In genomic region chr20:15491564-15491963, GRCh38 we compare ENCODE assay signal across 1 cellular context.
TF ChIP-seq lines count a peak whose summit lies in the region.

No MANE protein-coding gene starts in this region.

TF ChIP-seq in H1, 55 proteins besides CTCF, POLR2A, EP300 and RAD21:
- TF ChIP-seq NRF1 (IDR thresholded peaks at IDR 0.05; ENCODE audit: low read depth, low read length) (no peak), TBP (IDR thresholded peaks at IDR 0.05; ENCODE audit: low read depth, low read length) (no peak), E2F6 (IDR thresholded peaks at IDR 0.05) (no peak), SP2 (IDR thresholded peaks at IDR 0.05; ENCODE audit: low read length) (no peak), ATF3 (IDR thresholded peaks at IDR 0.05; ENCODE audit: insufficient read depth, low read depth, low read length) (no peak), TCF12 (IDR thresholded peaks at IDR 0.05; ENCODE audit: low read depth, low read length) (no peak), TAF1 (IDR thresholded peaks at IDR 0.05; ENCODE audit: low read depth, low read length) (no peak), CBX5 (IDR thresholded peaks at IDR 0.05; ENCODE audit: low read depth, low read length) (no peak), SUZ12 (IDR thresholded peaks at IDR 0.05; ENCODE audit: low read length) (no peak), BACH1 (IDR thresholded peaks at IDR 0.05; ENCODE audit: low read length) (no peak), BRCA1 (IDR thresholded peaks at IDR 0.05; ENCODE audit: low read depth, low read length) (no peak), RBBP5 (IDR thresholded peaks at IDR 0.05; ENCODE audit: borderline replicate concordance, low read depth, low read length) (no peak), FOSL1 (IDR thresholded peaks at IDR 0.05; ENCODE audit: insufficient read depth, low read depth, low read length) (no peak), JUND (IDR thresholded peaks at IDR 0.05; ENCODE audit: low read length) (no peak), SP4 (IDR thresholded peaks at IDR 0.05; ENCODE audit: low read length) (no peak), RFX5 (IDR thresholded peaks at IDR 0.05; ENCODE audit: borderline replicate concordance, low read depth, low read length) (no peak), HDAC2 (IDR thresholded peaks at IDR 0.05; ENCODE audit: borderline replicate concordance in 1 of 2, low read depth in 2 of 2, low read length in 2 of 2) (no peak)
